In the genomic region with DNA sequence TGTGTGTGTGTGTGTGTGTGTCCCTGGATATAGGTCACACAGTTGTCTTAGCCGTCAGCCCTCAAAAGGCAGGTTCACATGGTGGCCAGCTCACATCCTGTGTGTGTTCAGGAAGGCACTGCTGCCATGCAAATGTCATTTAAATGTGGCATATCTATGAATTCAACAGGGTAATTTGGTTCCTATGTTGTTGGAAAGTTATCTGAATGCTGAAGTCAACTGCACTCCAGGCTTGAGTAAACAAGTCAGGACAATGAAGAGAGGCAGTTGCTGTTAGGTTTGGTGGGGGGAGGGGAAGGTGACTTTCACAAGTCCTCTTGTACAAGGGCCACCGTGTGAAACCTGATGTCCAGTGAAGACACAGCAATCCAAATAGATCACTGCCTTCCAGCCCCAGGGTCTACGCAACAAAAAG, we compare ENCODE assay signal across 18 cellular contexts.
DNase-seq lines count a peak whose midpoint lies in the region; ATAC-seq and TF ChIP-seq lines count a peak whose summit lies in the region.
"Had no signal": no experiment of that assay in that cellular context is flagged by ENCODE, and none has a peak within 500 bp of the region (broad histone marks: within the 10 kb centered on the region; RNA-seq: fewer than 3 reads in every experiment).

No MANE protein-coding gene starts in this region.

- no peak overlapping the region for H3K23ac ChIP-seq in H9 (ENCODE audit: insufficient read length, low read depth, low read length)

- no peak overlapping the region for H4K8ac ChIP-seq in H9 (replicated peaks; ENCODE audit: insufficient read length, low read depth, low read length)

- peaks cover 23 to 25% of the 10 kb centered on the region in 2 experiments for H3K4me1 Mint-ChIP-seq in H9
- H3K4me1 Mint-ChIP-seq: T-cell had no signal

- no peaks in the 10 kb centered on the region for H3K27me3 ChIP-seq in H9 (ENCODE audit: insufficient read depth, low read length)
- H3K27me3 ChIP-seq: ascending aorta had no signal

- H3K23me2 ChIP-seq in H9 (ENCODE audit: insufficient read length, low read depth, low read length, poor library complexity, severe bottlenecking), result no peaks in the 10 kb centered on the region

- no peaks in the 10 kb centered on the region for H3K79me1 ChIP-seq in H9 (ENCODE audit: insufficient read depth, low read depth, low read length, poor library complexity, severe bottlenecking)

- TF ChIP-seq CTCF in H9 (conservative IDR thresholded peaks at IDR 0.05), result no peak

- H2BK20ac ChIP-seq in H9 (ENCODE audit: low read depth, low read length, poor library complexity, severe bottlenecking), result no peak overlapping the region

- no CpG with 5 or more reads among the region's 3 CpGs for WGBS in H9 (ENCODE audit: extremely low coverage, insufficient read length, low lambda C conversion rate)

- peak overlapping the region; percentile 17 for H3K4me2 ChIP-seq in H9 (ENCODE audit: insufficient read depth, insufficient read length, low read length)

- H2BK5ac ChIP-seq in H9 (ENCODE audit: insufficient read length, low read length), result no peak overlapping the region

- H3K79me2 ChIP-seq in H9 (ENCODE audit: insufficient read depth, low read length), result no peaks in the 10 kb centered on the region

- no peak overlapping the region for H2BK15ac ChIP-seq in H9 (ENCODE audit: low read depth, low read length)

- no peak overlapping the region for H3T11ph ChIP-seq in H9 (ENCODE audit: low read length)

- no peaks in the 10 kb centered on the region; the same call in 1 of the 2 replicates for H3K27me3 Mint-ChIP-seq in H9 (ENCODE audit: low read depth)

- H3K9me3 ChIP-seq in H9 (ENCODE audit: control insufficient read depth, low read depth, low read length), result no peaks in the 10 kb centered on the region
- H3K9me3 ChIP-seq: ascending aorta, thoracic aorta had no signal

- no peak overlapping the region; a peak in 1 of 5 replicates for H3K4me3 Mint-ChIP-seq in H9
- H3K4me3 Mint-ChIP-seq: activated T-cell treated with anti-CD3 and anti-CD28 coated beads, Interleukin-2, amount 50 U/mL, for 4 hours; memory B cell; T-cell had no signal

- H3K14ac ChIP-seq in H9 (ENCODE audit: insufficient read depth, low read length), result peak overlapping the region; percentile 24; the same call in 1 of the 2 replicates

- H2AK5ac ChIP-seq in H9 (ENCODE audit: insufficient read length, low read length), result no peak overlapping the region

- no peak overlapping the region for H4K5ac ChIP-seq in H9 (ENCODE audit: insufficient read length, low read depth, low read length)

- H3K4me1 ChIP-seq in H9 (ENCODE audit: insufficient read depth, low read length), result peaks cover 8% of the 10 kb centered on the region; the same call in 1 of the 2 replicates
- H3K4me1 ChIP-seq: ascending aorta had no signal

- H2BK120ac ChIP-seq in H9 (ENCODE audit: low read depth, low read length, poor library complexity, severe bottlenecking), result no peak overlapping the region

- intact Hi-C loops in left colon (cut with DNase I, micrococcal nuclease), result no loop called here

- H3K27ac Mint-ChIP-seq in H9, result peak overlapping the region in 1 of 3 experiments; percentile 50; a peak in 1 of 7 replicates
- H3K27ac Mint-ChIP-seq: memory B cell, T-cell had no signal

- H3K36me3 Mint-ChIP-seq in H9 (ENCODE audit: insufficient read depth in 1 of 3, low read depth in 3 of 3), result no peaks in the 10 kb centered on the region
- H3K36me3 Mint-ChIP-seq: memory B cell, T-cell had no signal

- no peak overlapping the region for H3K4ac ChIP-seq in H9 (ENCODE audit: low read depth, low read length)

- H4K91ac ChIP-seq in H9 (ENCODE audit: insufficient read length, low read depth, low read length), result no peak overlapping the region

- H4K20me1 ChIP-seq in H9 (ENCODE audit: control insufficient read depth, insufficient read depth, insufficient read length), result no peaks in the 10 kb centered on the region

- no peak overlapping the region for H3K27ac ChIP-seq in H9 (ENCODE audit: insufficient read length, low read depth, low read length)
- H3K27ac ChIP-seq: ascending aorta, thoracic aorta had no signal

- no peaks in the 10 kb centered on the region for H3K9me3 Mint-ChIP-seq in H9
- H3K9me3 Mint-ChIP-seq: activated T-cell treated with anti-CD3 and anti-CD28 coated beads, Interleukin-2, amount 50 U/mL, for 4 hours; memory B cell; T-cell had no signal

- H2BK12ac ChIP-seq in H9 (ENCODE audit: insufficient read length, low read depth, low read length), result no peak overlapping the region

- H3K18ac ChIP-seq in H9 (ENCODE audit: insufficient read length, low read depth, low read length), result no peak overlapping the region

- no peak overlapping the region for H2AFZ ChIP-seq in H9 (ENCODE audit: low read length)

- H3K56ac ChIP-seq in H9 (ENCODE audit: insufficient read length, low read depth, low read length), result no peak overlapping the region

- H3K9ac ChIP-seq in H9 (ENCODE audit: extremely low read depth, insufficient read length, low read length), result no peak overlapping the region

- DNase-seq in H9 (peak; percentile 28), NCI-H526 treated with DMSO at 0.1 percent for 48 hours (lab: John Stamatoyannopoulos, UW) (peak; percentile 89), left colon (no peak), pons (ENCODE audit: low spot score) (peak; percentile 52)
- DNase-seq: activated naive CD4-positive, alpha-beta T cell treated with anti-CD3 and anti-CD28 coated beads, Interleukin-2, amount 50 U/mL, for 16 hours; activated T-cell treated with anti-CD3 and anti-CD28 coated beads, Interleukin-2, amount 50 U/mL, for 4 hours; effector CD8-positive, alpha-beta T cell; NCI-H2107; NCI-H524; SHP77 treated with DMSO at 0.1 percent for 48 hours; stimulated activated CD4-positive, alpha-beta T cell treated with anti-CD3 and anti-CD28 coated beads, Interleukin-12 subunit alpha, Interleukin-12 subunit beta, amount 100 ng/mL, for 4 hours; T-cell had no signal

- ATAC-seq in left colon (peak; percentile 30), GM21737 (IDR thresholded peaks at IDR 0.05; ENCODE audit: unreplicated experiment) (no peak), HG03097 (IDR thresholded peaks at IDR 0.05; ENCODE audit: low FRiP score, unreplicated experiment) (no peak), GM19328 (IDR thresholded peaks at IDR 0.05; ENCODE audit: unreplicated experiment) (no peak)
- ATAC-seq: activated T-cell treated with anti-CD3 and anti-CD28 coated beads, Interleukin-2, amount 50 U/mL, for 4 hours; T-cell had no signal

Comparison
In these comparisons a context has a peak if more than half of its experiments do, and no peak if none do; other contexts are left out.
1. DNase-seq: peak in H9 (single experiment), NCI-H526 treated with DMSO at 0.1 percent for 48 hours (single experiment) and pons (single experiment); none in left colon (0 of 2).